Comparison of ENCODE assay signal across 11 cellular contexts in the genomic region with DNA sequence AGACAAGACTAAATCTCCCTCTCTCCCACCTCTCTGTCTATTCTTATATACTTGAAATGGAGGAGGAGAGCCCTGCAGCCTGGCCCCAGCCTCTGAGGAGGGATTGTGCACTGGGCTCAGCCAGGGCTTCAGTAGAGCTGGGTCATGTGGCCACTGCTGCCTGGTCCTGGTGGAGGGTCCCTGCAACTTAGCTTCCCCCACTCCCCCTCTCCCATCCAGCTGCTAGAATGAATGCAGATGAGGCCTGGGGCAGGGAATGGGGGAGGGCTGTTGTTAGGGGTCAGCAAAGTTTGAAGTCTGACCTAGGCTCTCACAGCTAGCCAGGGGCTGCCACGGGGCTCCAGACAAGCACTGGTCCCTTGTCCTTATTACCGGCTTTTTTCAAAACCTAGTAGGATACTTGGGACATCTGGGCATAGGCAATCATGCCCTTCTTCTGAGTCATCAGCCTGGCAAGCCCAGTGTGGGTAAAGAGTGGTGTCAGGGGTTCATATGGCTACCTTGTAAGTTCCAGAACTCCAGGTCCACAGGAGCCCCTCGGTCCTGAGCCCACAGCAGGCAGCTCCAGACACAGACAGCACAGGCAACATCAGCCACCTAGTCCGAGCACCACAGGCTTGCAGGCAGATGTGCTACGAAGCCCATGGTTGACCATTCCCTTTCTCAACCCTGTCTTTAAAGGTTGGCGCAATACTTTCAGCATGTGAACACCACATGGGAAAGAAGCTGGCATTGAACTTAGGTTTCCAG. TPM values are rescaled to one million over a fixed set of nuclear protein-coding genes. Genes with fewer than 3 reads are reported as not detected.
"Had no signal": no experiment of that assay in that cellular context is flagged by ENCODE, and none has a peak within 500 bp of the region (broad histone marks: within the 10 kb centered on the region; RNA-seq: fewer than 3 reads in every experiment).

No MANE protein-coding gene starts in this region.

- DNase-seq: activated naive CD8-positive, alpha-beta T cell treated with anti-CD3 and anti-CD28 coated beads, Interleukin-2, amount 10 ng/mL, durations not matched to agents 7 days and 5 days; activated T-cell treated with anti-CD3 and anti-CD28 coated beads, Interleukin-2, amount 50 U/mL, for 48 hours; effector CD4-positive, alpha-beta T cell; gastrocnemius medialis; kidney glomerular epithelial cell; T-helper 2 cell; tibial artery had no signal

- H3K4me3 Mint-ChIP-seq: activated naive CD8-positive, alpha-beta T cell treated with anti-CD3 and anti-CD28 coated beads, Interleukin-2, amount 10 ng/mL, durations not matched to agents 7 days and 5 days; neural crest cell; stimulated activated effector memory CD8-positive, alpha-beta T cell treated with anti-CD3 and anti-CD28 coated beads, Interleukin-12 subunit alpha, Interleukin-12 subunit beta, amount 100 ng/mL, for 72 hours had no signal

- H3K27me3 ChIP-seq: gastrocnemius medialis, tibial artery had no signal

- H2AFZ ChIP-seq: parathyroid adenoma had no signal

- H3K79me2 ChIP-seq: parathyroid adenoma had no signal

- H3K27ac Mint-ChIP-seq: activated naive CD8-positive, alpha-beta T cell treated with anti-CD3 and anti-CD28 coated beads, Interleukin-2, amount 10 ng/mL, durations not matched to agents 7 days and 5 days; stimulated activated effector memory CD8-positive, alpha-beta T cell treated with anti-CD3 and anti-CD28 coated beads, Interleukin-12 subunit alpha, Interleukin-12 subunit beta, amount 100 ng/mL, for 72 hours had no signal

- H3K36me3 Mint-ChIP-seq: activated naive CD8-positive, alpha-beta T cell treated with anti-CD3 and anti-CD28 coated beads, Interleukin-2, amount 10 ng/mL, durations not matched to agents 7 days and 5 days; stimulated activated effector memory CD8-positive, alpha-beta T cell treated with anti-CD3 and anti-CD28 coated beads, Interleukin-12 subunit alpha, Interleukin-12 subunit beta, amount 100 ng/mL, for 72 hours had no signal

- H3K9me3 Mint-ChIP-seq: activated naive CD8-positive, alpha-beta T cell treated with anti-CD3 and anti-CD28 coated beads, Interleukin-2, amount 10 ng/mL, durations not matched to agents 7 days and 5 days; neural crest cell; stimulated activated effector memory CD8-positive, alpha-beta T cell treated with anti-CD3 and anti-CD28 coated beads, Interleukin-12 subunit alpha, Interleukin-12 subunit beta, amount 100 ng/mL, for 72 hours had no signal

- H3K4me1 Mint-ChIP-seq: activated naive CD8-positive, alpha-beta T cell treated with anti-CD3 and anti-CD28 coated beads, Interleukin-2, amount 10 ng/mL, durations not matched to agents 7 days and 5 days had no signal

- H3K9me3 ChIP-seq: gastrocnemius medialis, tibial artery had no signal

- H3K4me3 ChIP-seq: gastrocnemius medialis, tibial artery had no signal

- H3K27ac ChIP-seq: gastrocnemius medialis, parathyroid adenoma, tibial artery had no signal

- ATAC-seq: gastrocnemius medialis; right cardiac atrium; stimulated activated effector memory CD8-positive, alpha-beta T cell treated with anti-CD3 and anti-CD28 coated beads, Interleukin-12 subunit alpha, Interleukin-12 subunit beta, amount 100 ng/mL, for 72 hours had no signal

- H3K36me3 ChIP-seq: gastrocnemius medialis, tibial artery had no signal

- H3K4me1 ChIP-seq: tibial artery had no signal

RNA-seq across cellular contexts. Expression of a gene that starts 12.8 kb away (rescaled TPM):
- total RNA-seq: activated naive CD8-positive, alpha-beta T cell treated with anti-CD3 and anti-CD28 coated beads, Interleukin-2, amount 10 ng/mL, durations not matched to agents 7 days and 5 days had no signal
